ENCODE assay signal across 16 cellular contexts in the genomic region with DNA sequence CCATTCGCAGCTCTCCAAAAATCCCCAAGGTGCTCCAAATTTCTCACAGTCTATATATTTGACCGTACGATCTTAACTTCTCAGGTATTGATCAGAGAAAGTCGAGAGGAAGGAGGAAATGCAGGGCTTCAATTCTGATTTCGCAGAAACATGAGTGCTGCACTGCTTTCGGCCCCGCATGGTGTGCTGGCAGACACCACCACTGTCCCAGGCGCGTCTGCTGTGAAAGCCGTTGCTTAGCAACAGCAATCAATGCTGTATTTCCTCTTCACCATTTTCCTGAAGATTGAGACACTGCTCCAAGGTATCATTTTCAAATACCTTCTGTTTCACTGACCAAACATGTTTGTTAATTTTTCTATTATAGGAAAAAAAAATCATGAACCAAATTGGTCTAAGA.
A peak's percentile ranks its signal among the peaks of the same experiment; 100 is the strongest.
DNase-seq lines count a peak whose midpoint lies in the region.
"Had no signal": no experiment of that assay in that cellular context is flagged by ENCODE, and none has a peak within 500 bp of the region (broad histone marks: within the 10 kb centered on the region; RNA-seq: fewer than 3 reads in every experiment).

No MANE protein-coding gene starts in this region.

- no peaks in the 10 kb centered on the region for H3K9me3 ChIP-seq in iPS-18a (ENCODE audit: control insufficient read depth, low read depth, low read length)
- H3K9me3 ChIP-seq: thyroid gland had no signal

- H3K27ac ChIP-seq in iPS-18a (ENCODE audit: low read length): peak overlapping the region; percentile 44
- H3K27ac ChIP-seq: hepatocyte, thyroid gland had no signal

- no peaks in the 10 kb centered on the region for H3K4me1 ChIP-seq in iPS-18a (ENCODE audit: control insufficient read depth, low read depth, low read length)
- H3K4me1 ChIP-seq: thyroid gland had no signal

- DNase-seq in DMS153 (lab: John Stamatoyannopoulos, UW) (peak; percentile 74), NCI-H1092 (lab: John Stamatoyannopoulos, UW) (peak; percentile 82), NCI-H774 (lab: John Stamatoyannopoulos, UW) (peak; percentile 22), T-helper 1 cell (no peak), RKO (ENCODE audit: low spot score) (no peak), GF-D8 (lab: John Stamatoyannopoulos, UW) (no peak)
- DNase-seq: activated gamma-delta T cell treated with Interleukin-2 at 50 U/mL for 16 hours; central memory CD4-positive, alpha-beta T cell; effector memory CD4-positive, alpha-beta T cell; Kasumi-1; kidney glomerular epithelial cell; NCI-H187; SIG-M5; thyroid gland had no signal

- no peaks in the 10 kb centered on the region for H3K27me3 ChIP-seq in iPS-18a (ENCODE audit: control insufficient read depth, insufficient read depth, low read length)
- H3K27me3 ChIP-seq: hepatocyte, thyroid gland had no signal

- no peak overlapping the region for H3K9ac ChIP-seq in iPS-18a (ENCODE audit: low read length)

- no peaks in the 10 kb centered on the region for H3K36me3 ChIP-seq in iPS-18a (ENCODE audit: control insufficient read depth, low read depth, low read length)
- H3K36me3 ChIP-seq: thyroid gland had no signal

- no peak overlapping the region for H3K4me3 ChIP-seq in iPS-18a (ENCODE audit: low read length)
- H3K4me3 ChIP-seq: hepatocyte, thyroid gland had no signal

Comparison
In these comparisons a context has a peak if more than half of its experiments do, and no peak if none do; other contexts are left out.
1. DNase-seq: peak in DMS153 (single experiment), NCI-H1092 (single experiment) and NCI-H774 (single experiment); none in T-helper 1 cell (0 of 5), RKO (single experiment) and GF-D8 (single experiment).